ENCODE assay signal across 25 cellular contexts in the genomic region with DNA sequence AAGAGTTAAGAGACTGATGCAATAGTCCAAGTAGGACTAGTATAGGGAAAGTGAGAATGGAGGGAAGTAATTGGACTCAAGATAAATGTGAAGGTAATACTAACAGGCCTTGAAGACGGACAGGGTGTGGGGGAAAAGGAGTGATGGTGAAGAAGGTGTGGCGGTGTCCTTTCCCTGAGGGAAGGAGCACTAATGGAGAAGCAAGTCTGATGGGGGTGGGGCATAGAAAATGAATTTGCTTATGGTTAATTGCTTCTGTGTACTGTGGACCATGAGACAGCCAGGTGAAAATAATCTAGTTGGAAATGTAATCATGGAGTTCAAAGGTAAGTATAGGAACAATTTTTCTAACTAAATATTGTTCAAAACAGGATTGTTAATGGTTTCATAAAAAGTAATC.
"Had no signal": no experiment of that assay in that cellular context is flagged by ENCODE, and none has a peak within 500 bp of the region (broad histone marks: within the 10 kb centered on the region; RNA-seq: fewer than 3 reads in every experiment).

No MANE protein-coding gene starts in this region.

- H3K9me3 Mint-ChIP-seq: natural killer cell had no signal

- ATAC-seq: heart right ventricle; left lobe of liver; lower lobe of right lung; natural killer cell; right lobe of liver; stimulated activated naive B cell treated with anti-CD40 and anti-IgM and Interleukin-4, amounts not matched to agents 10 μg/mL and 1 μg/mL and 100 μg/mL, for 72 hours; stimulated activated naive CD8-positive, alpha-beta T cell treated with anti-CD3 and anti-CD28 coated beads, Interleukin-15, Interleukin-2, amounts not matched to agents 100 U/mL and 50 U/mL, for 24 hours; upper lobe of right lung had no signal

- H3K27me3 ChIP-seq: hepatocyte, ovary, right atrium auricular region, right lobe of liver, stomach, testis, thyroid gland, transverse colon, upper lobe of right lung had no signal

- H2AFZ ChIP-seq: hepatocyte had no signal

- H3K4me3 Mint-ChIP-seq: naive B cell; natural killer cell; nephron progenitor cell; stimulated activated naive B cell treated with anti-CD40 and anti-IgM and Interleukin-4, amounts not matched to agents 10 μg/mL and 1 μg/mL and 100 μg/mL, for 72 hours had no signal

- H3K4me3 ChIP-seq: heart right ventricle, hepatocyte, lower lobe of right lung, ovary, right atrium auricular region, right lobe of liver, stomach, thyroid gland, transverse colon, upper lobe of right lung had no signal

- H3K4me1 Mint-ChIP-seq: naive B cell; natural killer cell; nephron progenitor cell; stimulated activated naive B cell treated with anti-CD40 and anti-IgM and Interleukin-4, amounts not matched to agents 10 μg/mL and 1 μg/mL and 100 μg/mL, for 72 hours had no signal

- H3K27me3 Mint-ChIP-seq: naive B cell; stimulated activated naive B cell treated with anti-CD40 and anti-IgM and Interleukin-4, amounts not matched to agents 10 μg/mL and 1 μg/mL and 100 μg/mL, for 72 hours had no signal

- H3K9me3 ChIP-seq: heart right ventricle, lower lobe of right lung, ovary, right atrium auricular region, right lobe of liver, stomach, testis, thyroid gland, transverse colon, upper lobe of right lung had no signal

- H3K36me3 Mint-ChIP-seq: naive B cell, natural killer cell had no signal

- DNase-seq: heart right ventricle; islet precursor cell; lower lobe of right lung; mammary epithelial cell; mesenchymal stem cell; naive B cell; natural killer cell; nephron progenitor cell; ovary; right lobe of liver; stimulated activated CD4-positive, alpha-beta T cell treated with anti-CD3 and anti-CD28 coated beads, Interleukin-12 subunit alpha, Interleukin-12 subunit beta, amount 100 ng/mL, for 4 hours; stimulated activated CD4-positive, alpha-beta T cell treated with anti-CD3 and anti-CD28 coated beads, Interleukin-15, amount 100 ng/mL, for 24 hours; stimulated activated CD4-positive, alpha-beta T cell treated with anti-CD3 and anti-CD28 coated beads, Interleukin-2, amount 100 ng/mL, for 24 hours; stimulated activated CD4-positive, alpha-beta T cell treated with anti-CD3 and anti-CD28 coated beads, Interleukin-4, amount 100 ng/mL, for 1 hour; stimulated activated naive B cell treated with anti-CD40 and anti-IgM and Interleukin-4, amounts not matched to agents 10 μg/mL and 1 μg/mL and 100 μg/mL, for 72 hours; stimulated activated naive CD8-positive, alpha-beta T cell treated with anti-CD3 and anti-CD28 coated beads, Interleukin-15, Interleukin-2, amounts not matched to agents 100 U/mL and 50 U/mL, for 24 hours; stomach; testis; thyroid gland; transverse colon; upper lobe of right lung had no signal

- H3K79me2 ChIP-seq: hepatocyte had no signal

- H3K36me3 ChIP-seq: heart right ventricle, lower lobe of right lung, ovary, right atrium auricular region, right lobe of liver, stomach, thyroid gland, transverse colon, upper lobe of right lung had no signal

- H3K4me1 ChIP-seq: heart right ventricle, lower lobe of right lung, right atrium auricular region, testis, thyroid gland, transverse colon, upper lobe of right lung had no signal

- H3K27ac Mint-ChIP-seq: naive B cell; natural killer cell; nephron progenitor cell; progenitor cell of endocrine pancreas; stimulated activated naive B cell treated with anti-CD40 and anti-IgM and Interleukin-4, amounts not matched to agents 10 μg/mL and 1 μg/mL and 100 μg/mL, for 72 hours had no signal

- H3K27ac ChIP-seq: heart right ventricle, hepatocyte, lower lobe of right lung, ovary, right atrium auricular region, right lobe of liver, stomach, testis, thyroid gland, transverse colon, upper lobe of right lung had no signal

- H3K4me2 ChIP-seq: hepatocyte had no signal
